In the genomic region with DNA sequence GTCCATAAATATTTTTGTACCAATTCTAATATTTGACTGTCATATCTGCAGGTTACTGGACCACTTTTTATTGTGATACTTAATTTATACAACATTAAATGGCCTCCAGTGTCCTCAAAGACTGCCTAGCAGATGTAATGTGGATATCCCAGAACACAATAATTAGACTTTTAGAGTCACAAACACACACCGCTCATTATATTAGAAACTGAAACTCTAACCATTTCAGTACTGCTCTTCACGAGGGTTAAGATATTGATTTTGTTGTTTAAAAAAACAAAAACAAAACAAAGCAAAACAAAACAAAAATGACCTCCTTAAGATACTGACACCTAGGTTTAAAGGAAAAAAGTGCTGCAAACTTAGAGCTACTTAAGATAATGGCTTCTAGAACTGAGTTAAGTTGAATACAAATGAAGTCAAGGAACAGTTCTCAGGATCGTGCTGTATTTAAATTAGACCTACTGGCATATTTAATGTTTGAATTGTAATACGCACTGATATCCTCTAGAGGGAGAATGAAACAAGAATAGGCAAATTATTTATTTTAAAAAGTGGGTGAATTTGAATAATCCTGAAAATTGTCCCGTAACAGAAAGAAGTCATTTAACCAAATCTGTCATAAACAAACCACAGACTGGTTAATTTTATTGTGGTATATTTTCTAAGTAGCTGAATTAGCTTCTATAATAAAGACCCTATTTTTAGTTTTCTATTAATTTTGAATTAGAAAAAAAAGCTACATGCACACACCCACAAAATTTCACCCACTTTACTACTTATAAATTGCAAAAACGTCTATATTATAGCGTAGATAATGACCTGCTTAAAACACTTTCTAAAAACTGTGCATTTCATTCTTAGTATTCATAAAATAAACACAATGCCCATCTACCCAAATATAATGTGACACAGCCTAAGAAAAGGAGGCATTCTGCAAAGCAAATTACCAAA, we compare ENCODE assay signal across 8 cellular contexts.
A peak's percentile ranks its signal among the peaks of the same experiment; 100 is the strongest.
DNase-seq lines count a peak whose midpoint lies in the region; ATAC-seq and TF ChIP-seq lines count a peak whose summit lies in the region.

No MANE protein-coding gene starts in this region.

- H3K36me3 ChIP-seq in SK-N-MC (ENCODE audit: insufficient read depth, low read length), result no peaks in the 10 kb centered on the region
- H3K36me3 ChIP-seq in naive thymus-derived CD4-positive, alpha-beta T cell (ENCODE audit: control insufficient read depth in 2 of 3, insufficient read depth in 3 of 3, low read length in 3 of 3), result no peaks in the 10 kb centered on the region

- no peak overlapping the region for H3K27ac ChIP-seq in SK-N-MC
- no peak overlapping the region for H3K27ac ChIP-seq in naive thymus-derived CD4-positive, alpha-beta T cell (ENCODE audit: low read depth, low read length)

- H3K36me3 Mint-ChIP-seq in endothelial cell (ENCODE audit: low read depth, unreplicated experiment), result no peaks in the 10 kb centered on the region
- H3K36me3 Mint-ChIP-seq in naive thymus-derived CD4-positive, alpha-beta T cell, result no peaks in the 10 kb centered on the region

- DNase-seq in AG10803 (ENCODE audit: low read depth) (peak; percentile 46), GM13977 (ENCODE audit: low spot score) (peak; percentile 37), SK-N-MC (ENCODE audit: low read depth, low spot score) (peak; percentile 45), endothelial cell (ENCODE audit: low spot score) (no peak)
- peak in 6 of 9 donors; percentile 30 to 53 (median 39) for DNase-seq in naive thymus-derived CD4-positive, alpha-beta T cell
- DNase-seq in activated CD4-positive, alpha-beta T cell treated with anti-CD3 and anti-CD28 coated beads for 48 hours, result no peak
- DNase-seq in stimulated activated CD4-positive, alpha-beta T cell treated with anti-CD3 and anti-CD28 coated beads, Interleukin-4, amount 100 ng/mL, for 1 hour, result no peak

- H3K27ac Mint-ChIP-seq in endothelial cell (ENCODE audit: unreplicated experiment), result no peak overlapping the region
- H3K27ac Mint-ChIP-seq in naive thymus-derived CD4-positive, alpha-beta T cell, result peak overlapping the region; percentile 14 to 94 (median 81)

- ATAC-seq in HG03457 (IDR thresholded peaks at IDR 0.05; ENCODE audit: unreplicated experiment), result peak; percentile 57
- ATAC-seq in naive thymus-derived CD4-positive, alpha-beta T cell, result peak; percentile 88

- peaks cover 0 to 5% of the 10 kb centered on the region in 2 donors for H3K4me1 ChIP-seq in naive thymus-derived CD4-positive, alpha-beta T cell (ENCODE audit: control insufficient read depth in 2 of 2, insufficient read depth in 2 of 2, low read length in 2 of 2)

- TF ChIP-seq CTCF in AG10803 (conservative IDR thresholded peaks at IDR 0.05; ENCODE audit: low read length) (peak; percentile 67), GM13977 (IDR thresholded peaks at IDR 0.05; ENCODE audit: extremely low read depth, insufficient read depth, missing control alignments) (peak; percentile 49), endothelial cell (IDR thresholded peaks at IDR 0.05; ENCODE audit: unreplicated experiment) (peak; percentile 93)

- H3K4me1 Mint-ChIP-seq in endothelial cell (ENCODE audit: unreplicated experiment), result peaks cover 4% of the 10 kb centered on the region
- H3K4me1 Mint-ChIP-seq in naive thymus-derived CD4-positive, alpha-beta T cell, result peaks cover 12 to 36% (median 19%) of the 10 kb centered on the region in 7 donors

- H3K9me3 ChIP-seq in SK-N-MC (ENCODE audit: low read depth, low read length), result no peaks in the 10 kb centered on the region
- H3K9me3 ChIP-seq in naive thymus-derived CD4-positive, alpha-beta T cell (ENCODE audit: control insufficient read depth in 2 of 3, low read length in 3 of 3), result no peaks in the 10 kb centered on the region

- no peak overlapping the region for H3K9ac ChIP-seq in SK-N-MC (ENCODE audit: insufficient read length)

- POLR2A ChIA-PET in naive thymus-derived CD4-positive, alpha-beta T cell (lab: Charles Lee), result interaction anchor here (0.6 to 3.8 kb wide), 8 partner anchors 9 to 568 kb away, joined by 3 to 16 read pairs (median 4); partner anchors contain the start of gene BTG1

- H3K4me3 Mint-ChIP-seq in endothelial cell (ENCODE audit: unreplicated experiment), result no peak overlapping the region
- H3K4me3 Mint-ChIP-seq in naive thymus-derived CD4-positive, alpha-beta T cell, result peak overlapping the region; percentile 16 to 93 (median 84)

- no peaks in the 10 kb centered on the region for H3K9me3 Mint-ChIP-seq in endothelial cell (ENCODE audit: unreplicated experiment)
- no peaks in the 10 kb centered on the region for H3K9me3 Mint-ChIP-seq in naive thymus-derived CD4-positive, alpha-beta T cell

- H3K4me3 ChIP-seq in AG10803 (ENCODE audit: low read length), result peak overlapping the region; percentile 27; the same call in 1 of the 2 replicates
- H3K4me3 ChIP-seq in SK-N-MC, result peak overlapping the region; percentile 49
- H3K4me3 ChIP-seq in naive thymus-derived CD4-positive, alpha-beta T cell (ENCODE audit: low read length), result peak overlapping the region; percentile 39

- intact Hi-C loops in naive thymus-derived CD4-positive, alpha-beta T cell (cut with micrococcal nuclease), result loop anchor here (1.0 to 5.0 kb wide), 13 partner anchors 196 to 1072 kb away; no protein-coding TSS in a partner anchor

- CTCF ChIA-PET in naive thymus-derived CD4-positive, alpha-beta T cell (lab: Charles Lee), result interaction anchor here (0.5 to 2.2 kb wide), 15 partner anchors 14 to 1017 kb away, joined by 3 to 8 read pairs (median 3); no protein-coding TSS in a partner anchor

- H3K27me3 ChIP-seq in naive thymus-derived CD4-positive, alpha-beta T cell (ENCODE audit: control insufficient read depth in 2 of 2, insufficient read depth in 2 of 2, low read length in 2 of 2), result no peaks in the 10 kb centered on the region

- in situ Hi-C loops in GM13977 (cut with MboI; ENCODE audit: low pct_unique_long_range_greater_than_20kb, low sequenced_read_pairs, unreplicated experiment), result loop anchor here (25.0 kb wide), 1 partner anchor 559 kb away; the partner anchor contains the start of gene BTG1

- peaks cover 1% of the 10 kb centered on the region for H3K27me3 Mint-ChIP-seq in endothelial cell (ENCODE audit: unreplicated experiment)
- H3K27me3 Mint-ChIP-seq in naive thymus-derived CD4-positive, alpha-beta T cell, result peaks cover 0 to 3% (median 0%) of the 10 kb centered on the region in 5 donors

Comparison
In these comparisons a context has a peak if more than half of its experiments do, and no peak if none do; other contexts are left out.
1. DNase-seq: peak in AG10803 (single experiment), GM13977 (single experiment), SK-N-MC (single experiment) and naive thymus-derived CD4-positive, alpha-beta T cell (6 of 9); none in endothelial cell (single experiment), activated CD4-positive, alpha-beta T cell treated with anti-CD3 and anti-CD28 coated beads for 48 hours (single experiment) and stimulated activated CD4-positive, alpha-beta T cell treated with anti-CD3 and anti-CD28 coated beads, Interleukin-4, amount 100 ng/mL, for 1 hour (single experiment).
2. Peak in every context shown above with its lines, with median percentiles within 50 percentile points of each other: H3K4me3 ChIP-seq and CTCF ChIP-seq.